ENCODE assay signal across 8 cellular contexts in the genomic region with DNA sequence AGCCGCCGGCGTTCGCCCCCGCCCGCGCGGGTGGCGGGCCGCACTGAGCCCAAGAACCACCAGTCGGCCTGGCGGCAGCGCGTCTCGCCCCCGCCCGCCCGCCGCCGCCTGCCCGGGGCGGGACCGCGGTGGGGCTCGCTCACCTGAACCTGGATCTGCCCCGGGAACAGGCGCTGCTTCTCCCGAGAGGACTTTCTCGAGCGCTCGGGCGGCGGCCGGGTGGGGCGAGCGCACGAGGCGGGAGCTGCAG. TPM values are rescaled to one million over a fixed set of nuclear protein-coding genes. Genes with fewer than 3 reads are reported as not detected.
DNase-seq lines count a peak whose midpoint lies in the region.

No MANE protein-coding gene starts in this region.

- intact Hi-C loops in activated naive CD4-positive, alpha-beta T cell treated with anti-CD3 and anti-CD28 coated beads for 36 hours (cut with micrococcal nuclease), result loop anchor here (10.0 kb wide), 1 partner anchor 837 kb away; no protein-coding TSS in a partner anchor

- peaks cover 3% of the 10 kb centered on the region for H3K36me3 ChIP-seq in iPS-15b (ENCODE audit: control insufficient read depth, insufficient read depth, low read length)
- H3K36me3 ChIP-seq in stomach smooth muscle (ENCODE audit: control insufficient read depth in 2 of 2, insufficient read depth in 2 of 2, low read length in 2 of 2), result peaks cover 6% of the 10 kb centered on the region in 2 donors

- H3K27me3 Mint-ChIP-seq in activated naive CD4-positive, alpha-beta T cell treated with anti-CD3 and anti-CD28 coated beads for 36 hours (ENCODE audit: low read depth), result no peaks in the 10 kb centered on the region
- H3K27me3 Mint-ChIP-seq in activated CD4-positive, alpha-beta memory T cell treated with anti-CD3 and anti-CD28 coated beads, Interleukin-2, amount 10 ng/mL, durations not matched to agents 7 days and 5 days, result no peaks in the 10 kb centered on the region

- H3K4me1 ChIP-seq in iPS-15b (ENCODE audit: control insufficient read depth, insufficient read depth, low read length) (peaks cover 18% of the 10 kb centered on the region), stomach smooth muscle (ENCODE audit: control insufficient read depth, insufficient read depth, low read length) (peaks cover 35% of the 10 kb centered on the region)

- H3K4me3 ChIP-seq in iPS-15b (ENCODE audit: low read depth, low read length) (peak overlapping the region; percentile 79), stomach smooth muscle (ENCODE audit: low read length in 2 of 2) (peak overlapping the region; percentile 91 to 92)

- H3K27ac ChIP-seq in stomach smooth muscle (ENCODE audit: low read length), result peak overlapping the region; percentile 96

- H3K9ac ChIP-seq in iPS-15b (ENCODE audit: low read depth, low read length) (no peak overlapping the region), stomach smooth muscle (ENCODE audit: low read length in 2 of 2) (peak overlapping the region; percentile 95 to 98)

- H3K9me3 Mint-ChIP-seq in activated naive CD4-positive, alpha-beta T cell treated with anti-CD3 and anti-CD28 coated beads for 36 hours, result no peaks in the 10 kb centered on the region
- no peaks in the 10 kb centered on the region for H3K9me3 Mint-ChIP-seq in activated CD4-positive, alpha-beta memory T cell treated with anti-CD3 and anti-CD28 coated beads, Interleukin-2, amount 10 ng/mL, durations not matched to agents 7 days and 5 days

- H3K4me3 Mint-ChIP-seq in activated naive CD4-positive, alpha-beta T cell treated with anti-CD3 and anti-CD28 coated beads for 36 hours, result peak overlapping the region; percentile 83
- peak overlapping the region; percentile 84 for H3K4me3 Mint-ChIP-seq in activated CD4-positive, alpha-beta memory T cell treated with anti-CD3 and anti-CD28 coated beads, Interleukin-2, amount 10 ng/mL, durations not matched to agents 7 days and 5 days

- peaks cover 27% of the 10 kb centered on the region for H3K4me1 Mint-ChIP-seq in activated naive CD4-positive, alpha-beta T cell treated with anti-CD3 and anti-CD28 coated beads for 36 hours (ENCODE audit: low read depth)
- peaks cover 48% of the 10 kb centered on the region for H3K4me1 Mint-ChIP-seq in activated CD4-positive, alpha-beta memory T cell treated with anti-CD3 and anti-CD28 coated beads, Interleukin-2, amount 10 ng/mL, durations not matched to agents 7 days and 5 days

- CTCF ChIA-PET in activated naive CD4-positive, alpha-beta T cell treated with anti-CD3 and anti-CD28 coated beads for 36 hours (lab: Charles Lee), result interaction anchor here (1.1 to 2.3 kb wide), 2 partner anchors 22 to 32 kb away, joined by 3 to 6 read pairs; no protein-coding TSS in a partner anchor
- CTCF ChIA-PET in activated CD4-positive, alpha-beta memory T cell treated with anti-CD3 and anti-CD28 coated beads, Interleukin-2, amount 10 ng/mL, durations not matched to agents 7 days and 5 days (lab: Charles Lee), result interaction anchor here (0.5 to 2.2 kb wide), 6 partner anchors 8 to 83 kb away, joined by 3 to 10 read pairs (median 4); no protein-coding TSS in a partner anchor

- peaks cover 36% of the 10 kb centered on the region for H3K36me3 Mint-ChIP-seq in activated naive CD4-positive, alpha-beta T cell treated with anti-CD3 and anti-CD28 coated beads for 36 hours (ENCODE audit: low read depth)
- peaks cover 41% of the 10 kb centered on the region for H3K36me3 Mint-ChIP-seq in activated CD4-positive, alpha-beta memory T cell treated with anti-CD3 and anti-CD28 coated beads, Interleukin-2, amount 10 ng/mL, durations not matched to agents 7 days and 5 days (ENCODE audit: low read depth)

- H3K9me3 ChIP-seq in iPS-15b (ENCODE audit: control insufficient read depth, insufficient read depth, low read length), result no peaks in the 10 kb centered on the region
- H3K9me3 ChIP-seq in stomach smooth muscle (ENCODE audit: control insufficient read depth in 2 of 2, low read length in 2 of 2), result no peaks in the 10 kb centered on the region

- DNase-seq in activated naive CD4-positive, alpha-beta T cell treated with anti-CD3 and anti-CD28 coated beads for 36 hours, result no peak
- no peak for DNase-seq in activated naive CD4-positive, alpha-beta T cell treated with anti-CD3 and anti-CD28 coated beads, Interleukin-2, amount 50 U/mL, for 16 hours
- DNase-seq in activated CD4-positive, alpha-beta memory T cell treated with anti-CD3 and anti-CD28 coated beads, Interleukin-2, amount 10 ng/mL, durations not matched to agents 7 days and 5 days, result no peak
- no peak for DNase-seq in NCI-H446 (lab: John Stamatoyannopoulos, UW)
- DNase-seq in UCSD-AML1 (lab: John Stamatoyannopoulos, UW; ENCODE audit: unreplicated experiment), result no peak
- DNase-seq in T1000 (lab: John Stamatoyannopoulos, UW), result no peak

- POLR2A ChIA-PET in activated CD4-positive, alpha-beta memory T cell treated with anti-CD3 and anti-CD28 coated beads, Interleukin-2, amount 10 ng/mL, durations not matched to agents 7 days and 5 days (lab: Charles Lee), result interaction anchor here (0.9 to 7.2 kb wide), 20 partner anchors 8 to 149 kb away, joined by 3 to 101 read pairs (median 8); partner anchors contain the start of gene EIF3D

- H3K27me3 ChIP-seq in iPS-15b (ENCODE audit: control insufficient read depth, insufficient read depth, low read length), result no peaks in the 10 kb centered on the region
- no peaks in the 10 kb centered on the region for H3K27me3 ChIP-seq in stomach smooth muscle (ENCODE audit: control insufficient read depth in 1 of 2, insufficient read depth in 2 of 2, low read length in 2 of 2)

- H3K27ac Mint-ChIP-seq in activated naive CD4-positive, alpha-beta T cell treated with anti-CD3 and anti-CD28 coated beads for 36 hours, result peak overlapping the region; percentile 80
- H3K27ac Mint-ChIP-seq in activated CD4-positive, alpha-beta memory T cell treated with anti-CD3 and anti-CD28 coated beads, Interleukin-2, amount 10 ng/mL, durations not matched to agents 7 days and 5 days, result peak overlapping the region; percentile 63

RNA-seq across cellular contexts. Expression of gene MYH9, which starts 0.2 kb away (rescaled TPM):
- total RNA-seq in activated naive CD4-positive, alpha-beta T cell treated with anti-CD3 and anti-CD28 coated beads for 36 hours, result 100 to 1,000 TPM; 574 to 625 TPM
- 100 to 1,000 TPM; 840 to 865 TPM for total RNA-seq in activated CD4-positive, alpha-beta memory T cell treated with anti-CD3 and anti-CD28 coated beads, Interleukin-2, amount 10 ng/mL, durations not matched to agents 7 days and 5 days
